Comparison of ENCODE assay signal across 1 cellular context in genomic region chr7:116713918-116714317, GRCh38.
TF ChIP-seq lines count a peak whose summit lies in the region.

No MANE protein-coding gene starts in this region.

TF ChIP-seq in A549, 52 proteins besides CTCF, POLR2A, EP300 and RAD21 (continued from another document):
- TF ChIP-seq PBX3 (IDR thresholded peaks at IDR 0.05) = no peak
- no peak for TF ChIP-seq TFCP2L1 (CRISPR knock-in tag; IDR thresholded peaks at IDR 0.05)
- TF ChIP-seq HES2 (IDR thresholded peaks at IDR 0.05) = no peak
- TF ChIP-seq NPAS2 (CRISPR knock-in tag; IDR thresholded peaks at IDR 0.05; ENCODE audit: borderline replicate concordance) = no peak
- TF ChIP-seq NFE2L2 (conservative IDR thresholded peaks at IDR 0.05; ENCODE audit: low read length) = no peak
- no peak for TF ChIP-seq USF2 (IDR thresholded peaks at IDR 0.05)
- TF ChIP-seq BCL3 (IDR thresholded peaks at IDR 0.05) = no peak
- no peak for TF ChIP-seq JUNB (IDR thresholded peaks at IDR 0.05)
- no peak for TF ChIP-seq HOXA7 (CRISPR knock-in tag; IDR thresholded peaks at IDR 0.05)
TF ChIP-seq in A549: peak in this region for 0.
